Comparison of ENCODE assay signal across 16 cellular contexts in the genomic region with DNA sequence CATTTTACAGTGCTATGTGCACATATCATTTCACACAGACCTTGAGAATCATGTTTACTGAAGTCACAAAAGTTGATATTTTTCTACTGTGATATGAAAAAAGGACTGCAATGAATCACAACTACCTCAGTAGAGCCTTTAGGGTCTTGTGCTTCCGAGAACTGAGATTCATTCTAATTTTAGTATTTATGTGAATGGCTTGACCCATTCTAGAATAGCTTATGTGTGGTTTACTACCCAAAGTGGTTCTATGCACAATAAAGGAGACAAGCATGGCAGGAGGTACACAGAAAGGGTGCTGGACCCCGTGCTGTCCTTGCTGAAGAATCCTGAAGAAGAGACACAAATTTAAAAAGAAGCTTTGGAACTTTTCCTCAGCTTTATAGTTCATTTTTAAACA. TPM values are rescaled to one million over a fixed set of nuclear protein-coding genes. Genes with fewer than 3 reads are reported as not detected.
DNase-seq lines count a peak whose midpoint lies in the region; ATAC-seq, FAIRE-seq and TF ChIP-seq lines count a peak whose summit lies in the region.
"Had no signal": no experiment of that assay in that cellular context is flagged by ENCODE, and none has a peak within 500 bp of the region (broad histone marks: within the 10 kb centered on the region; RNA-seq: fewer than 3 reads in every experiment).

No MANE protein-coding gene starts in this region.

- H3K27me3 ChIP-seq in CD8-positive, alpha-beta T cell (ENCODE audit: insufficient read depth, low read length) = no peaks in the 10 kb centered on the region
- no peaks in the 10 kb centered on the region for H3K27me3 ChIP-seq in tibial nerve
- H3K27me3 ChIP-seq: BLaER1 treated with 17β-estradiol and CSF1 and Interleukin-3, amounts not matched to agents 10 nM and 100 nM had no signal

- H3K9me3 Mint-ChIP-seq in CD8-positive, alpha-beta T cell = no peaks in the 10 kb centered on the region

- FAIRE-seq in frontal cortex (lab: Jason Lieb, UNC) = no peak
- FAIRE-seq: H1, HepG2 had no signal

- H3K36me3 ChIP-seq in CD8-positive, alpha-beta T cell (ENCODE audit: insufficient read depth, low read length) = no peaks in the 10 kb centered on the region
- H3K36me3 ChIP-seq in tibial nerve = peaks cover 0 to 12% (median 0%) of the 10 kb centered on the region in 3 donors

- no peak overlapping the region for H3K27ac Mint-ChIP-seq in CD8-positive, alpha-beta T cell

- 81 to 86% methylated on average over 2 of the region's 2 CpGs for WGBS in tibial nerve, 2 donors

- ATAC-seq in GM18519 (IDR thresholded peaks at IDR 0.05; ENCODE audit: low FRiP score, unreplicated experiment) (peak; percentile 78), HG02642 (IDR thresholded peaks at IDR 0.05; ENCODE audit: poor library complexity, unreplicated experiment) (peak; percentile 49), HG03469 (IDR thresholded peaks at IDR 0.05; ENCODE audit: unreplicated experiment) (peak; percentile 47)
- no peak for ATAC-seq in CD8-positive, alpha-beta T cell
- ATAC-seq: HepG2, SK-N-SH treated with all-trans-retinoic acid at 6 μM for 48 hours had no signal

- CTCF ChIA-PET in CD8-positive, alpha-beta T cell (lab: Charles Lee) = no interaction called here

- no peaks in the 10 kb centered on the region for H3K4me1 Mint-ChIP-seq in CD8-positive, alpha-beta T cell (ENCODE audit: low read depth)

- no peak overlapping the region for H3K4me3 Mint-ChIP-seq in CD8-positive, alpha-beta T cell

- intact Hi-C loops in posterior vena cava (cut with DNase I) = no loop called here
- intact Hi-C loops in CD8-positive, alpha-beta T cell (cut with DNase I, micrococcal nuclease) = no loop called here

- H3K9me3 ChIP-seq in CD8-positive, alpha-beta T cell (ENCODE audit: low read length) = no peaks in the 10 kb centered on the region
- H3K9me3 ChIP-seq in tibial nerve = peaks cover 0 to 7% (median 0%) of the 10 kb centered on the region in 4 donors

- no peaks in the 10 kb centered on the region for H3K27me3 Mint-ChIP-seq in CD8-positive, alpha-beta T cell (ENCODE audit: low read depth)

- POLR2A ChIA-PET in CD8-positive, alpha-beta T cell (lab: Charles Lee) = no interaction called here

- TF ChIP-seq CTCF in CD8-positive, alpha-beta T cell (IDR thresholded peaks at IDR 0.05) = no peak
- no peak for TF ChIP-seq CTCF in tibial nerve (IDR thresholded peaks at IDR 0.05)

- no peak overlapping the region for H3K4me3 ChIP-seq in CD8-positive, alpha-beta T cell (ENCODE audit: low read depth, low read length)
- no peak overlapping the region for H3K4me3 ChIP-seq in tibial nerve
- H3K4me3 ChIP-seq: BLaER1 treated with 17β-estradiol and CSF1 and Interleukin-3, amounts not matched to agents 10 nM and 100 nM had no signal

- DNase-seq in posterior vena cava (ENCODE audit: low spot score) (peak; percentile 25), frontal cortex (ENCODE audit: low spot score in 2 of 2) (no peak), tibial nerve (ENCODE audit: low spot score in 2 of 2) (no peak), caudate nucleus (lab: John Stamatoyannopoulos, UW) (no peak)
- no peak for DNase-seq in CD8-positive, alpha-beta T cell
- DNase-seq: NCI-H345, NCI-H526, SHP77 treated with DMSO at 0.1 percent for 48 hours had no signal

- no peaks in the 10 kb centered on the region for H3K36me3 Mint-ChIP-seq in CD8-positive, alpha-beta T cell

- TF ChIP-seq POLR2A in tibial nerve (IDR thresholded peaks at IDR 0.05) = no peak

- TF ChIP-seq EP300 in tibial nerve (IDR thresholded peaks at IDR 0.05) = no peak

- no peak overlapping the region for H3K27ac ChIP-seq in CD8-positive, alpha-beta T cell (ENCODE audit: low read depth, low read length)
- H3K27ac ChIP-seq in tibial nerve (no peak overlapping the region), caudate nucleus (ENCODE audit: low read depth, low read length) (no peak overlapping the region)
- H3K27ac ChIP-seq: KMS-11 had no signal

- no peaks in the 10 kb centered on the region for H3K4me1 ChIP-seq in CD8-positive, alpha-beta T cell (ENCODE audit: insufficient read depth, low read length)
- H3K4me1 ChIP-seq in tibial nerve = no peaks in the 10 kb centered on the region

RNA-seq across cellular contexts. Expression of a gene that starts 28.2 kb away (rescaled TPM):
- total RNA-seq in posterior vena cava (10 to 100 TPM; 86.7 to 94.1 TPM), frontal cortex (1,165 TPM), tibial nerve (10 to 100 TPM; 16.5 to 40.8 (median 29.1) TPM)
- 1 to 10 TPM; 1.6 TPM for total RNA-seq in CD8-positive, alpha-beta T cell

Comparison
In these comparisons a context has a peak if more than half of its experiments do, and no peak if none do; other contexts are left out.
1. RNA of a gene that starts 28.2 kb away (total RNA-seq): 1,165 TPM in frontal cortex (single experiment); 86.7 to 94.1 TPM in posterior vena cava, 16.5 to 40.8 TPM in tibial nerve and 1.6 TPM in CD8-positive, alpha-beta T cell; every median in the first group is over 10 times any median in the second.